Comparison of ENCODE assay signal across 8 cellular contexts in genomic region chr19:51158474-51159129, GRCh38. TPM values are rescaled to one million over a fixed set of nuclear protein-coding genes. Genes with fewer than 3 reads are reported as not detected.
DNase-seq lines count a peak whose midpoint lies in the region; ATAC-seq lines count a peak whose summit lies in the region.

No MANE protein-coding gene starts in this region.

- H3K4me3 Mint-ChIP-seq in immature natural killer cell = peak overlapping the region in 4 of 5 donors; percentile 44 to 58 (median 50)

- H3K9me3 Mint-ChIP-seq in immature natural killer cell = no peaks in the 10 kb centered on the region

- H3K27ac Mint-ChIP-seq in immature natural killer cell = peak overlapping the region; percentile 15 to 79 (median 56)

- H3K27me3 Mint-ChIP-seq in immature natural killer cell (ENCODE audit: low read depth in 3 of 3) = peaks cover 2 to 3% (median 2%) of the 10 kb centered on the region in 3 donors

- ATAC-seq in GM19455 (IDR thresholded peaks at IDR 0.05; ENCODE audit: unreplicated experiment) = no peak

- H3K4me1 Mint-ChIP-seq in immature natural killer cell = peaks cover 30 to 50% of the 10 kb centered on the region in 2 donors

- DNase-seq in COLO829 (ENCODE audit: low spot score) (peak; percentile 45), HT1080 (ENCODE audit: low read depth) (peak; percentile 46), T-helper 2 cell (peak in 4 of 5 experiments; percentile 41 to 84 (median 60)), amniotic epithelial cell (ENCODE audit: low read depth) (peak; percentile 24), immature natural killer cell (peak; percentile 75 to 79 (median 75)), globus pallidus (ENCODE audit: low spot score) (no peak)
- peak; percentile 22 to 69 (median 38) for DNase-seq in stimulated activated CD4-positive, alpha-beta T cell treated with anti-CD3 and anti-CD28 coated beads, TNF-alpha, amount 100 ng/mL, for 1 hour (ENCODE audit: low read depth in 3 of 3, low spot score in 1 of 3)

- H3K36me3 Mint-ChIP-seq in immature natural killer cell = peaks cover 9 to 23% (median 11%) of the 10 kb centered on the region in 3 donors

RNA-seq across cellular contexts. Expression of gene SIGLEC7, which starts 16.5 kb away (rescaled TPM):
- total RNA-seq in HT1080 (2014; rRNA removed; shearing (Covaris generic)) = not detected in 2 replicates
- 0.07 TPM in 1 of 2 replicates, not detected in the other for polyA plus RNA-seq in HT1080 (2015; cell fraction: cytosol; rRNA removed)
- polyA plus RNA-seq in HT1080 (2015; cell fraction: nucleus; rRNA removed) = not detected in 2 replicates
- 100 to 1,000 TPM; 108 to 213 (median 129) TPM for polyA plus RNA-seq in immature natural killer cell

RNA-seq across cellular contexts. Expression of gene SIGLEC9, which starts 33.9 kb away (rescaled TPM):
- total RNA-seq in HT1080 (2014; rRNA removed; shearing (Covaris generic)) = 0.67 and 1.4 TPM in 2 replicates
- polyA plus RNA-seq in HT1080 (2015; cell fraction: cytosol; rRNA removed) = 0.31 and 0.66 TPM in 2 replicates
- 0.80 and 1.3 TPM in 2 replicates for polyA plus RNA-seq in HT1080 (2015; cell fraction: nucleus; rRNA removed)
- 10 to 100 TPM in 2 of 3 donors, 1 to 10 TPM in 1; 6.2 to 16.8 (median 11.3) TPM for polyA plus RNA-seq in immature natural killer cell

RNA-seq across cellular contexts. Expression of gene CTU1, which starts 50.4 kb away (rescaled TPM):
- total RNA-seq in HT1080 (2014; rRNA removed; shearing (Covaris generic)) = 26.5 and 32.3 TPM in 2 replicates
- polyA plus RNA-seq in HT1080 (2015; cell fraction: cytosol; rRNA removed) = 18.5 and 24.2 TPM in 2 replicates
- polyA plus RNA-seq in HT1080 (2015; cell fraction: nucleus; rRNA removed) = 29.1 and 39.0 TPM in 2 replicates
- polyA plus RNA-seq in immature natural killer cell = 1 to 10 TPM; 2.0 to 5.6 (median 5.0) TPM
